ENCODE assay signal across 22 cellular contexts in the genomic region with DNA sequence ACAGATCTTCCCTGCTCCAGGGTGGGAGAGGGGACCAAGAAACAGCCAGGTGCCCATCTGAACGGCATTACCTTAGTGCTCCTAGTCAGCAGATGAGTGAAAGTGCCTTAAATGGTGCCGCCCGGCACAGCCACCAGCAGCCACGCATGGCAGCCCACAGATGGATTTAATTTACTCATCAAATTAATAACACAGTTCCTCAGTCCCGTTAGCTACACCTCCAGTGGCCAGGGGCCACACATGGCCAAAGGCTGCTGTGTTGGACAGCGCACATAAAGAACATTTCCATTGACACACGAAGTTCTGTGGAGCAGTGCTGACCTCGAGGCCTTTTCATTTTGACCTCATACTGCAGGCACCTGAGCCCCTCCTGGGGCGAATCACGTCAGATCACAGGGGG.
DNase-seq lines count a peak whose midpoint lies in the region; ATAC-seq and TF ChIP-seq lines count a peak whose summit lies in the region.
"Had no signal": no experiment of that assay in that cellular context is flagged by ENCODE, and none has a peak within 500 bp of the region (broad histone marks: within the 10 kb centered on the region; RNA-seq: fewer than 3 reads in every experiment).

No MANE protein-coding gene starts in this region.

- H3K4me1 ChIP-seq in left ventricle myocardium inferior (peaks cover 70% of the 10 kb centered on the region), endodermal cell (ENCODE audit: control insufficient read depth, insufficient read depth, low read length) (peaks cover 16% of the 10 kb centered on the region), sigmoid colon (peaks cover 0 to 42% (median 34%) of the 10 kb centered on the region in 4 donors)

- DNase-seq in left ventricle myocardium inferior (no peak), Right ventricle myocardium superior (no peak), endodermal cell (no peak), sigmoid colon (no peak), NCI-H2171 treated with DMSO at 0.1 percent for 48 hours (lab: John Stamatoyannopoulos, UW) (no peak), DMS79 treated with DMSO at 0.1 percent for 48 hours (lab: John Stamatoyannopoulos, UW) (no peak), mesenteric fat pad (ENCODE audit: low spot score) (no peak)
- no peak for DNase-seq in stimulated activated CD4-positive, alpha-beta T cell treated with anti-CD3 and anti-CD28 coated beads, Interleukin-12 subunit alpha, Interleukin-12 subunit beta, amount 100 ng/mL, for 4 hours
- DNase-seq: activated CD4-positive, alpha-beta T cell treated with anti-CD3 and anti-CD28 coated beads, Interleukin-2, amount 50 U/mL, for 1 hour; activated T-cell treated with anti-CD3 and anti-CD28 coated beads for 4 hours; brain microvascular endothelial cell; dermis blood vessel endothelial cell; DND-41; NCI-H1048; NCI-H2029 treated with DMSO at 0.1 percent for 48 hours; NCI-H69; right cardiac atrium; thyroid gland had no signal

- no peaks in the 10 kb centered on the region for H3K9me3 Mint-ChIP-seq in endodermal cell
- H3K9me3 Mint-ChIP-seq: activated naive CD4-positive, alpha-beta T cell treated with anti-CD3 and anti-CD28 coated beads, Interleukin-2, amount 50 U/mL, for 24 hours; neural progenitor cell had no signal

- H3K27ac ChIP-seq in left ventricle myocardium inferior (replicated peaks), result peak overlapping the region; percentile 79
- H3K27ac ChIP-seq in endodermal cell (ENCODE audit: low read depth, low read length), result peak overlapping the region; percentile 21
- H3K27ac ChIP-seq in sigmoid colon, result peak overlapping the region in 3 of 4 donors; percentile 39 to 58 (median 51)
- H3K27ac ChIP-seq: KMS-11, neural progenitor cell had no signal

- H3K27me3 ChIP-seq in left ventricle myocardium inferior (ENCODE audit: low read depth), result no peaks in the 10 kb centered on the region
- H3K27me3 ChIP-seq in endodermal cell (ENCODE audit: control insufficient read depth, insufficient read depth, low read length, poor library complexity, severe bottlenecking), result no peaks in the 10 kb centered on the region
- no peaks in the 10 kb centered on the region for H3K27me3 ChIP-seq in sigmoid colon
- H3K27me3 ChIP-seq: brain microvascular endothelial cell, neural progenitor cell, thyroid gland had no signal

- no peak for TF ChIP-seq EP300 in sigmoid colon (IDR thresholded peaks at IDR 0.05)

- no peak overlapping the region for H3K4me3 Mint-ChIP-seq in endodermal cell
- H3K4me3 Mint-ChIP-seq: activated naive CD4-positive, alpha-beta T cell treated with anti-CD3 and anti-CD28 coated beads, Interleukin-2, amount 50 U/mL, for 24 hours; CD14-positive monocyte; neural progenitor cell had no signal

- H3K9ac ChIP-seq in endodermal cell (ENCODE audit: extremely low read depth, low read length, poor library complexity, severe bottlenecking), result no peak overlapping the region
- H3K9ac ChIP-seq: KMS-11 had no signal

- no peaks in the 10 kb centered on the region for H3K27me3 Mint-ChIP-seq in endodermal cell (ENCODE audit: insufficient read depth)
- H3K27me3 Mint-ChIP-seq: activated naive CD4-positive, alpha-beta T cell treated with anti-CD3 and anti-CD28 coated beads, Interleukin-2, amount 50 U/mL, for 24 hours had no signal

- ATAC-seq in Right ventricle myocardium superior (ENCODE audit: poor library complexity), result no peak

- no peaks in the 10 kb centered on the region for H3K9me3 ChIP-seq in left ventricle myocardium inferior (replicated peaks)
- no peaks in the 10 kb centered on the region for H3K9me3 ChIP-seq in endodermal cell (ENCODE audit: control insufficient read depth, low read length)
- H3K9me3 ChIP-seq in sigmoid colon, result no peaks in the 10 kb centered on the region
- H3K9me3 ChIP-seq: thyroid gland had no signal

- peaks cover 23% of the 10 kb centered on the region for H3K36me3 Mint-ChIP-seq in endodermal cell (ENCODE audit: low read depth)

- H3K4me3 ChIP-seq in left ventricle myocardium inferior (peak overlapping the region; percentile 44), endodermal cell (ENCODE audit: low read length) (no peak overlapping the region), sigmoid colon (peak overlapping the region in 1 of 4 donors; percentile 11)
- H3K4me3 ChIP-seq: neural progenitor cell, thyroid gland had no signal

- WGBS in endodermal cell (ENCODE audit: insufficient coverage in 1 of 2, insufficient read length in 1 of 2), 2 experiments, result 93 to 100% methylated on average over 6 to 10 of the region's 10 CpGs
- 91 to 92% methylated on average over 10 of the region's 10 CpGs for WGBS in sigmoid colon, 2 donors

- H3K4me1 Mint-ChIP-seq in endodermal cell, result peaks cover 22% of the 10 kb centered on the region

- TF ChIP-seq CTCF in left ventricle myocardium inferior (IDR thresholded peaks at IDR 0.05; ENCODE audit: borderline replicate concordance), result no peak
- TF ChIP-seq CTCF in endodermal cell (conservative IDR thresholded peaks at IDR 0.05), result no peak
- TF ChIP-seq CTCF in sigmoid colon (IDR thresholded peaks at IDR 0.05), result no peak

- intact Hi-C loops in left ventricle myocardium inferior (cut with micrococcal nuclease), result no loop called here
- intact Hi-C loops in Right ventricle myocardium superior (cut with DNase I), result loop anchor here (10.0 kb wide), 1 partner anchor 206 kb away; no protein-coding TSS in a partner anchor
- intact Hi-C loops in sigmoid colon (cut with DNase I), result no loop called here

- no peak for TF ChIP-seq POLR2A in sigmoid colon (IDR thresholded peaks at IDR 0.05)

- H3K36me3 ChIP-seq in left ventricle myocardium inferior (peaks cover 3% of the 10 kb centered on the region), endodermal cell (ENCODE audit: control insufficient read depth, insufficient read depth, low read length) (peaks cover 11% of the 10 kb centered on the region), sigmoid colon (no peaks in the 10 kb centered on the region)
- H3K36me3 ChIP-seq: neural progenitor cell, thyroid gland had no signal

- H3K27ac Mint-ChIP-seq in endodermal cell, result no peak overlapping the region

Comparison
In these comparisons a context has a peak if more than half of its experiments do, and no peak if none do; other contexts are left out.
1. H3K27ac ChIP-seq: peak in every context shown above with its lines; median percentile 79 in left ventricle myocardium inferior; 51 in sigmoid colon; 21 in endodermal cell.